In genomic region chr3:16550676-16551341, GRCh38 we compare ENCODE assay signal across 8 cellular contexts. TPM values are rescaled to one million over a fixed set of nuclear protein-coding genes. Genes with fewer than 3 reads are reported as not detected.
DNase-seq lines count a peak whose midpoint lies in the region; ATAC-seq and TF ChIP-seq lines count a peak whose summit lies in the region.

No MANE protein-coding gene starts in this region.

- no peaks in the 10 kb centered on the region for H3K27me3 ChIP-seq in left lung

- DNase-seq in AG08396 (ENCODE audit: low spot score) = peak; percentile 77
- peak; percentile 41 for DNase-seq in NCI-H345 treated with DMSO at 0.1 percent for 48 hours (lab: John Stamatoyannopoulos, UW; ENCODE audit: unreplicated experiment)
- DNase-seq in activated CD4-positive, CD25-positive, alpha-beta regulatory T cell treated with anti-CD3 and anti-CD28 coated beads, Interleukin-2, amount 50 U/mL, for 72 hours = peak; percentile 59
- DNase-seq in cerebellum (ENCODE audit: low spot score) = peak; percentile 62
- peak in 1 of 2 donors; percentile 54 for DNase-seq in left lung
- DNase-seq in stimulated activated CD4-positive, alpha-beta T cell treated with anti-CD3 and anti-CD28 coated beads, TNF-alpha, amount 100 ng/mL, for 1 hour (ENCODE audit: low read depth in 3 of 3, low spot score in 1 of 3) = peak; percentile 33 to 48 (median 34)

- peak; percentile 76 to 85 for TF ChIP-seq CTCF in left lung (IDR thresholded peaks at IDR 0.05)

- no peaks in the 10 kb centered on the region for H3K36me3 ChIP-seq in left lung

- peak; percentile 91 for ATAC-seq in GM18519 (IDR thresholded peaks at IDR 0.05; ENCODE audit: low FRiP score, unreplicated experiment)
- peak; percentile 85 for ATAC-seq in HG03175 (IDR thresholded peaks at IDR 0.05; ENCODE audit: unreplicated experiment)
- ATAC-seq in left lung = peak; percentile 99

- peaks cover 0 to 5% of the 10 kb centered on the region in 2 donors for H3K4me1 ChIP-seq in left lung

- no peak overlapping the region for H3K27ac ChIP-seq in left lung

- H3K4me3 ChIP-seq in left lung = no peak overlapping the region

- intact Hi-C loops in left lung (cut with DNase I) = loop anchor here in 1 of 2 donors (5.0 kb wide), 1 partner anchor 264 kb away; no protein-coding TSS in a partner anchor

- no peaks in the 10 kb centered on the region for H3K9me3 ChIP-seq in left lung

RNA-seq across cellular contexts. Expression of gene RFTN1, which starts 37.3 kb away (rescaled TPM):
- total RNA-seq in cerebellum = 26.6 TPM
- 10 to 100 TPM; 47.2 to 85.1 TPM for total RNA-seq in left lung

RNA-seq across cellular contexts. Expression of gene DAZL, which starts 54.4 kb away (rescaled TPM):
- 0.09 TPM for total RNA-seq in cerebellum
- total RNA-seq in left lung = not detected
